ENCODE assay signal across 8 cellular contexts in genomic region chr6:33744001-33744848, GRCh38. TPM values are rescaled to one million over a fixed set of nuclear protein-coding genes. Genes with fewer than 3 reads are reported as not detected.
DNase-seq lines count a peak whose midpoint lies in the region; ATAC-seq and TF ChIP-seq lines count a peak whose summit lies in the region.

No MANE protein-coding gene starts in this region.

- no peaks in the 10 kb centered on the region for H3K79me2 ChIP-seq in OCI-LY7 (ENCODE audit: insufficient read depth, low read depth, low read length)

- H3K27ac Mint-ChIP-seq in naive thymus-derived CD8-positive, alpha-beta T cell = peak overlapping the region in 1 of 10 donors; percentile 6

- peak; percentile 89 for DNase-seq in COLO668 (lab: John Stamatoyannopoulos, UW; ENCODE audit: unreplicated experiment)
- DNase-seq in KG1 (lab: John Stamatoyannopoulos, UW) = peak; percentile 21
- DNase-seq in OCI-LY7 (ENCODE audit: low spot score) = peak; percentile 79
- DNase-seq in activated T-cell treated with anti-CD3 and anti-CD28 coated beads for 4 hours = peak; percentile 72
- peak; percentile 62 for DNase-seq in fibroblast of gingiva (ENCODE audit: low read depth)
- peak; percentile 49 to 81 (median 68) for DNase-seq in naive thymus-derived CD8-positive, alpha-beta T cell
- peak; percentile 15 to 47 for DNase-seq in stimulated activated CD8-positive, alpha-beta memory T cell treated with anti-CD3 and anti-CD28 coated beads, Interleukin-7, amount 100 ng/mL, for 48 hours (ENCODE audit: extremely low read depth in 1 of 2, low read depth in 1 of 2)

- CTCF ChIA-PET in OCI-LY7 (lab: Charles Lee; ENCODE audit: unreplicated experiment) = interaction anchor here (0.6 to 0.9 kb wide), 3 partner anchors 9 to 324 kb away, joined by 3 to 4 read pairs (median 4); no protein-coding TSS in a partner anchor

- no peak overlapping the region for H3K27ac ChIP-seq in OCI-LY7 (ENCODE audit: low read depth, low read length, poor library complexity, severe bottlenecking)

- H3K36me3 Mint-ChIP-seq in naive thymus-derived CD8-positive, alpha-beta T cell = no peaks in the 10 kb centered on the region

- POLR2A ChIA-PET in OCI-LY7 (lab: Charles Lee) = interaction anchor here (0.7 kb wide), 1 partner anchor 1619 kb away, joined by 3 read pairs; no protein-coding TSS in a partner anchor
- POLR2A ChIA-PET in naive thymus-derived CD8-positive, alpha-beta T cell (lab: Charles Lee) = interaction anchor here (0.7 kb wide), 1 partner anchor 162 kb away, joined by 5 read pairs; no protein-coding TSS in a partner anchor

- peaks cover 0 to 12% (median 9%) of the 10 kb centered on the region in 5 donors for H3K27me3 Mint-ChIP-seq in naive thymus-derived CD8-positive, alpha-beta T cell

- H3K9me2 ChIP-seq in OCI-LY7 (ENCODE audit: insufficient read depth, low read length) = no peaks in the 10 kb centered on the region

- peak; percentile 94 for TF ChIP-seq CTCF in OCI-LY7 (conservative IDR thresholded peaks at IDR 0.05; ENCODE audit: low read length)

- H3K4me1 Mint-ChIP-seq in naive thymus-derived CD8-positive, alpha-beta T cell = peaks cover 2 to 6% (median 5%) of the 10 kb centered on the region in 4 donors

- no peak overlapping the region for H3K4me2 ChIP-seq in OCI-LY7 (ENCODE audit: low read length)

- no peak overlapping the region for H3K4me3 Mint-ChIP-seq in naive thymus-derived CD8-positive, alpha-beta T cell

- no peak overlapping the region for H3K4me3 ChIP-seq in OCI-LY7 (ENCODE audit: low read depth, low read length, poor library complexity, severe bottlenecking)

- H2AFZ ChIP-seq in OCI-LY7 (ENCODE audit: low read length) = no peak overlapping the region

- no peaks in the 10 kb centered on the region for H3K9me3 ChIP-seq in OCI-LY7 (ENCODE audit: low read length)

- no peaks in the 10 kb centered on the region for H3K4me1 ChIP-seq in OCI-LY7 (ENCODE audit: insufficient read depth, low read length, poor library complexity, severe bottlenecking)

- ATAC-seq in naive thymus-derived CD8-positive, alpha-beta T cell = peak; percentile 88 to 97
- ATAC-seq in HG02571 (IDR thresholded peaks at IDR 0.05; ENCODE audit: unreplicated experiment) = no peak

- no peaks in the 10 kb centered on the region for H4K20me1 ChIP-seq in OCI-LY7 (ENCODE audit: insufficient read depth, low read length)

- H3K9me3 Mint-ChIP-seq in naive thymus-derived CD8-positive, alpha-beta T cell = no peaks in the 10 kb centered on the region

- H3K36me3 ChIP-seq in OCI-LY7 (ENCODE audit: insufficient read depth, low read length) = no peaks in the 10 kb centered on the region

- intact Hi-C loops in OCI-LY7 (cut with micrococcal nuclease; ENCODE audit: unreplicated experiment) = loop anchor here (1.0 to 10.0 kb wide), 2 partner anchors 18 to 411 kb away; no protein-coding TSS in a partner anchor

- no TSS peak for BruUV-seq in OCI-LY7 (replicated peaks; lab: Mats Ljungman, UMichigan)

RNA-seq across cellular contexts. Expression of gene IP6K3, which starts 2.5 kb away (rescaled TPM):
- not detected in 2 replicates for total RNA-seq in OCI-LY7 (2014; rRNA removed; shearing (Covaris generic))
- not detected in 2 replicates for total RNA-seq in OCI-LY7 (2022)
- total RNA-seq in naive thymus-derived CD8-positive, alpha-beta T cell = not detected
- not detected for polyA plus RNA-seq in naive thymus-derived CD8-positive, alpha-beta T cell

RNA-seq across cellular contexts. Expression of gene UQCC2, which starts 32.7 kb away (rescaled TPM):
- 64.9 and 82.1 TPM in 2 replicates for total RNA-seq in OCI-LY7 (2014; rRNA removed; shearing (Covaris generic))
- 85.3 and 88.2 TPM in 2 replicates for total RNA-seq in OCI-LY7 (2022)
- total RNA-seq in naive thymus-derived CD8-positive, alpha-beta T cell = 10 to 100 TPM; 23.3 to 24.7 TPM
- polyA plus RNA-seq in naive thymus-derived CD8-positive, alpha-beta T cell = 10 to 100 TPM; 44.4 to 57.7 (median 56.2) TPM

RNA-seq across cellular contexts. Expression of gene LEMD2, which starts 44.7 kb away (rescaled TPM):
- 59.2 and 62.2 TPM in 2 replicates for total RNA-seq in OCI-LY7 (2014; rRNA removed; shearing (Covaris generic))
- total RNA-seq in OCI-LY7 (2022) = 66.9 and 77.8 TPM in 2 replicates
- total RNA-seq in naive thymus-derived CD8-positive, alpha-beta T cell = 100 to 1,000 TPM; 126 to 128 TPM
- polyA plus RNA-seq in naive thymus-derived CD8-positive, alpha-beta T cell = 10 to 100 TPM; 24.6 to 43.9 (median 26.0) TPM

RNA-seq across cellular contexts. Expression of gene MLN, which starts 59.6 kb away (rescaled TPM):
- not detected in 2 replicates for total RNA-seq in OCI-LY7 (2014; rRNA removed; shearing (Covaris generic))
- total RNA-seq in OCI-LY7 (2022) = not detected in 2 replicates
- total RNA-seq in naive thymus-derived CD8-positive, alpha-beta T cell = not detected
- not detected for polyA plus RNA-seq in naive thymus-derived CD8-positive, alpha-beta T cell

Comparison
In these comparisons a context has a peak if more than half of its experiments do, and no peak if none do; other contexts are left out.
1. DNase-seq: peak in every context shown above with its lines; median percentile 89 in COLO668; 79 in OCI-LY7; 72 in activated T-cell treated with anti-CD3 and anti-CD28 coated beads for 4 hours; 68 in naive thymus-derived CD8-positive, alpha-beta T cell; 62 in fibroblast of gingiva; 31 in stimulated activated CD8-positive, alpha-beta memory T cell treated with anti-CD3 and anti-CD28 coated beads, Interleukin-7, amount 100 ng/mL, for 48 hours; 21 in KG1.